8 cellular contexts compared by ENCODE assay signal in the genomic region with DNA sequence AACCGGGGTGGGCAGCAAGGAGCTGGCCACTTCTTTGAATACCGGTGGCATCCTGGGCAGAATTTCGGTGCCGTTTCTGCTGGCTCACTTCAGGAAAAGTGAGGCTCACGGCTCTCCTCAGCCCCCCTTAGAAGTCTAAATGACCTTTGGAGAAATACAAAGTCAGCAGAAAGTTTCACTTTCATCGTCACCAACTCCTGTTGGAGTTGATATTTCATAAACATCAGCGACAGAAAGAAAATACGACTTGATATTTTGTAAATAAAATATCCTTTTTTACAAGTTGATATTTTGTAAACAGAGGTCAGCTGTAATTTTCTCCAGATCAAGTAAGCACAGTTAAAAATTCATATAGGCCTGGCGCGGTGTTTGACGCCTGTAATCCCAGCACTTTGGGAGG. TPM values are rescaled to one million over a fixed set of nuclear protein-coding genes. Genes with fewer than 3 reads are reported as not detected.
DNase-seq lines count a peak whose midpoint lies in the region; ATAC-seq and TF ChIP-seq lines count a peak whose summit lies in the region.

No MANE protein-coding gene starts in this region.

- H3K36me3 ChIP-seq in GM06990 (ENCODE audit: control insufficient read depth, insufficient read depth, low read length) (peaks cover 6% of the 10 kb centered on the region), rectal smooth muscle tissue (ENCODE audit: control insufficient read depth, insufficient read depth, low read length) (peaks cover 15% of the 10 kb centered on the region)

- peak overlapping the region; percentile 84 for H3K9ac ChIP-seq in rectal smooth muscle tissue (ENCODE audit: low read length)

- peak overlapping the region; percentile 78 to 81 (median 80) for H3K4me3 Mint-ChIP-seq in T-cell

- H3K27ac Mint-ChIP-seq in T-cell: peak overlapping the region; percentile 69 to 76

- DNase-seq in GM06990 (ENCODE audit: extremely low read depth, insufficient read length): no peak
- DNase-seq in T-cell: no peak
- DNase-seq in fibroblast of pulmonary artery (ENCODE audit: low read depth): no peak
- no peak for DNase-seq in omental fat pad (ENCODE audit: low spot score)
- DNase-seq in ecto neural progenitor cell (ENCODE audit: low spot score): no peak
- no peak for DNase-seq in foreskin melanocyte
- DNase-seq in SHP77 treated with DMSO at 0.1 percent for 48 hours (lab: John Stamatoyannopoulos, UW): no peak

- H3K4me1 ChIP-seq in rectal smooth muscle tissue (ENCODE audit: control insufficient read depth, insufficient read depth, low read length): peaks cover 7% of the 10 kb centered on the region

- no peaks in the 10 kb centered on the region for H3K27me3 Mint-ChIP-seq in T-cell

- POLR2A ChIA-PET in T-cell (lab: Charles Lee): no interaction called here

- CTCF ChIA-PET in T-cell (lab: Charles Lee): no interaction called here

- H3K36me3 Mint-ChIP-seq in T-cell: peaks cover 52% of the 10 kb centered on the region

- ATAC-seq in T-cell (replicated peaks in 1 of 4): no peak
- ATAC-seq in omental fat pad (ENCODE audit: low FRiP score): no peak

- H3K4me1 Mint-ChIP-seq in T-cell: peaks cover 7 to 30% (median 22%) of the 10 kb centered on the region in 3 donors

- H3K4me3 ChIP-seq in GM06990 (replicated peaks; ENCODE audit: low read depth, low read length) (peak overlapping the region; percentile 78), fibroblast of pulmonary artery (replicated peaks; ENCODE audit: low read depth, low read length) (peak overlapping the region; percentile 79), rectal smooth muscle tissue (ENCODE audit: low read length) (peak overlapping the region; percentile 97)

- peak overlapping the region; percentile 96 for H3K27ac ChIP-seq in rectal smooth muscle tissue (ENCODE audit: low read depth, low read length)

- no peaks in the 10 kb centered on the region for H3K27me3 ChIP-seq in GM06990 (replicated peaks; ENCODE audit: control insufficient read depth, insufficient read depth, low read length)
- no peaks in the 10 kb centered on the region for H3K27me3 ChIP-seq in rectal smooth muscle tissue (ENCODE audit: control insufficient read depth, insufficient read depth, low read length)

- H3K9me3 Mint-ChIP-seq in T-cell: peaks cover 11 to 37% (median 29%) of the 10 kb centered on the region in 3 donors

- TF ChIP-seq CTCF in GM06990 (IDR thresholded peaks at IDR 0.05; ENCODE audit: insufficient read depth, low read length, poor library complexity, severe bottlenecking) (no peak), fibroblast of pulmonary artery (IDR thresholded peaks at IDR 0.05; ENCODE audit: low read length, missing control alignments) (no peak), omental fat pad (IDR thresholded peaks at IDR 0.05) (no peak)

RNA-seq across cellular contexts. Expression of gene ZNF75A, which starts 0.8 kb away (rescaled TPM):
- total RNA-seq in T-cell (10 to 100 TPM; 46.0 to 68.7 (median 60.3) TPM), omental fat pad (10 to 100 TPM; 13.2 to 30.1 (median 20.4) TPM)

RNA-seq across cellular contexts. Expression of gene TIGD7, which starts 0.8 kb away (rescaled TPM):
- total RNA-seq in T-cell (10 to 100 TPM in 3 of 5 donors, 1 to 10 TPM in 2; 4.4 to 12.3 (median 10.6) TPM), omental fat pad (1 to 10 TPM; 3.3 to 8.8 (median 5.3) TPM)

RNA-seq across cellular contexts. Expression of gene ZNF263, which starts 22.8 kb away (rescaled TPM):
- total RNA-seq in T-cell (10 to 100 TPM; 28.6 to 50.9 (median 44.3) TPM), omental fat pad (10 to 100 TPM; 23.3 to 66.7 (median 36.2) TPM)

RNA-seq across cellular contexts. Expression of gene OR2C1, which starts 49.6 kb away (rescaled TPM):
- under 1 TPM in 3 of 5 donors, not detected in 2; 0.25 to 0.51 (median 0.26) TPM for total RNA-seq in T-cell
- total RNA-seq in omental fat pad: not detected

RNA-seq across cellular contexts. Expression of gene MEFV, which starts 49.6 kb away (rescaled TPM):
- total RNA-seq in T-cell (under 1 TPM in 4 of 5 donors, not detected in 1; 0.10 to 0.38 (median 0.19) TPM), omental fat pad (10 to 100 TPM in 1 of 4 donors, 1 to 10 TPM in 3; 2.7 to 25.4 (median 4.2) TPM)
